Comparison of ENCODE assay signal across 20 cellular contexts in the genomic region with DNA sequence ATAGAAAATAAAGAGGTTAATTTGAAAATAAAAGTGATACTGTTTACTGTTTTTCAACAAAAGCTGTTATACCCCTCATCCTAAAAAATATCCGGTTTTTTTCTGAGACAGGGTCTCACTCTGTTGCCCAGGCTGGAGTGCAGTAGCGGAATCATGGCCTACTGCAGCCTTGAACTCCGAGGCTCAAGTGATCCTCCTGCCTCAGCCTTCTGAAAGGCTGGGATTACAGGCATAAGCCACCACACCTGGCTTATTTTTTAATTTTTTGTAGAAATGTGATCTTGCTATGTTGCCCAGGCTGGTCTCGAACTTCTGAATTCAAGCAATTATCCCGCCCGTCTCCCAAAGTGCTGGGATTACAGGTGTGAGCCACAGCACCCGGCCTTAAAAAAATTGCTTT. TPM values are rescaled to one million over a fixed set of nuclear protein-coding genes. Genes with fewer than 3 reads are reported as not detected.
DNase-seq lines count a peak whose midpoint lies in the region; ATAC-seq and TF ChIP-seq lines count a peak whose summit lies in the region.
"Had no signal": no experiment of that assay in that cellular context is flagged by ENCODE, and none has a peak within 500 bp of the region (broad histone marks: within the 10 kb centered on the region; RNA-seq: fewer than 3 reads in every experiment).

No MANE protein-coding gene starts in this region.

- POLR2A ChIA-PET in HEK293 (lab: Yijun Ruan, JAX), result no interaction called here

- no peaks in the 10 kb centered on the region for H3K27me3 ChIP-seq in right cardiac atrium (ENCODE audit: control insufficient read depth, insufficient read depth)
- H3K27me3 ChIP-seq in right atrium auricular region, result no peaks in the 10 kb centered on the region
- H3K27me3 ChIP-seq in adipocyte (replicated peaks; ENCODE audit: control insufficient read depth, insufficient read depth, low read length), result no peaks in the 10 kb centered on the region
- no peaks in the 10 kb centered on the region for H3K27me3 ChIP-seq in gastrocnemius medialis
- H3K27me3 ChIP-seq: BLaER1 had no signal

- H3K36me3 ChIP-seq in right atrium auricular region (peaks cover 21% of the 10 kb centered on the region), HEK293 (ENCODE audit: control insufficient read depth in 2 of 2, insufficient read depth in 1 of 2, low read length in 2 of 2) (peaks cover 0 to 41% of the 10 kb centered on the region in 2 experiments; a peak in 1 of 3 replicates), adipocyte (ENCODE audit: control insufficient read depth, insufficient read depth, low read length, severe bottlenecking) (peaks cover 20% of the 10 kb centered on the region), gastrocnemius medialis (peaks cover 0 to 4% of the 10 kb centered on the region in 2 donors)

- WGBS in right cardiac atrium, result 97% methylated on average over 7 of the region's 7 CpGs

- H3K27ac ChIP-seq in right cardiac atrium (ENCODE audit: low read length), result peak overlapping the region; percentile 19
- H3K27ac ChIP-seq in right atrium auricular region, result no peak overlapping the region
- H3K27ac ChIP-seq in HEK293 (ENCODE audit: extremely low read depth, low read depth, low read length), result no peak overlapping the region
- H3K27ac ChIP-seq in gastrocnemius medialis, result peak overlapping the region; percentile 69 to 81 (median 76)
- H3K27ac ChIP-seq: 22Rv1, BLaER1, C4-2B had no signal

- DNase-seq in right cardiac atrium (no peak), right atrium auricular region (ENCODE audit: low spot score) (no peak), adipocyte (ENCODE audit: low read depth) (no peak), gastrocnemius medialis (no peak), NCI-H1092 treated with DMSO at 0.1 percent for 48 hours (lab: John Stamatoyannopoulos, UW) (no peak), HuH-7.5 (ENCODE audit: low spot score) (no peak)
- DNase-seq: CD4-positive, CD25-positive, alpha-beta regulatory T cell; CD8-positive, alpha-beta T cell; DMS53; DMS79 treated with DMSO at 0.1 percent for 48 hours; GF-D8; H9; HFFc6 had no signal

- no peak for TF ChIP-seq CTCF in right atrium auricular region (IDR thresholded peaks at IDR 0.05)
- TF ChIP-seq CTCF in HEK293 (tag by site-specific recombination; IDR thresholded peaks at IDR 0.05), result no peak
- TF ChIP-seq CTCF in gastrocnemius medialis (IDR thresholded peaks at IDR 0.05 in 4 of 5, conservative IDR thresholded peaks at IDR 0.05 in 1 of 5), result no peak

- CTCF ChIA-PET in HEK293 (lab: Yijun Ruan, JAX), result interaction anchor here (1.0 kb wide), 1 partner anchor 238 kb away, joined by 3 read pairs; no protein-coding TSS in a partner anchor

- H3K9me3 ChIP-seq in right cardiac atrium (ENCODE audit: control insufficient read depth, low read length), result no peaks in the 10 kb centered on the region
- no peaks in the 10 kb centered on the region for H3K9me3 ChIP-seq in right atrium auricular region
- no peaks in the 10 kb centered on the region for H3K9me3 ChIP-seq in HEK293 (ENCODE audit: control insufficient read depth, insufficient read depth, low read depth, low read length)
- H3K9me3 ChIP-seq in adipocyte (ENCODE audit: control insufficient read depth, low read length), result no peaks in the 10 kb centered on the region
- no peaks in the 10 kb centered on the region for H3K9me3 ChIP-seq in gastrocnemius medialis
- H3K9me3 ChIP-seq: BLaER1 had no signal

- H3K4me1 ChIP-seq in right cardiac atrium (ENCODE audit: control insufficient read depth, insufficient read depth, low read length) (peaks cover 2% of the 10 kb centered on the region), right atrium auricular region (no peaks in the 10 kb centered on the region), HEK293 (ENCODE audit: control insufficient read depth, insufficient read depth, low read length) (no peaks in the 10 kb centered on the region), adipocyte (ENCODE audit: control insufficient read depth, insufficient read depth, low read length) (peaks cover 82% of the 10 kb centered on the region), gastrocnemius medialis (peaks cover 34 to 52% of the 10 kb centered on the region in 2 donors)
- H3K4me1 ChIP-seq: BLaER1 had no signal

- H3K4me3 ChIP-seq in right cardiac atrium (ENCODE audit: low read length), result no peak overlapping the region
- H3K4me3 ChIP-seq in right atrium auricular region, result no peak overlapping the region
- H3K4me3 ChIP-seq in HEK293 (ENCODE audit: low read depth, low read length), result no peak overlapping the region
- H3K4me3 ChIP-seq in adipocyte (ENCODE audit: low read length), result peak overlapping the region; percentile 39
- H3K4me3 ChIP-seq in gastrocnemius medialis, result no peak overlapping the region
- H3K4me3 ChIP-seq: BLaER1, GM23338 had no signal

- ATAC-seq in right cardiac atrium (no peak), gastrocnemius medialis (no peak), GM18909 (IDR thresholded peaks at IDR 0.05; ENCODE audit: poor library complexity, unreplicated experiment) (no peak)
- ATAC-seq: CD8-positive, alpha-beta T cell; GM23338; HCT116 had no signal

- intact Hi-C loops in right cardiac atrium (cut with DNase I) (loop anchor here in 3 of 4 donors (10.0 kb wide), 3 partner anchors 51 to 241 kb away; no protein-coding TSS in a partner anchor), gastrocnemius medialis (cut with DNase I; ENCODE audit: low total_unique reads) (loop anchor here (5.0 kb wide), 1 partner anchor 48 kb away; no protein-coding TSS in a partner anchor)

- TF ChIP-seq POLR2A in gastrocnemius medialis (IDR thresholded peaks at IDR 0.05), result no peak

- H3K9ac ChIP-seq in adipocyte (ENCODE audit: low read length), result peak overlapping the region; percentile 85
- H3K9ac ChIP-seq: BLaER1 had no signal

- in situ Hi-C loops in gastrocnemius medialis (cut with MboI; ENCODE audit: low sequenced_read_pairs in 4 of 4), result no loop called here

TF ChIP-seq in HEK293, 187 proteins besides CTCF, POLR2A, EP300 and RAD21:
- TF ChIP-seq ZNF24 (tag by site-specific recombination; IDR thresholded peaks at IDR 0.05), result no peak
- peak; percentile 62; the same call in 1 of the 2 replicates for TF ChIP-seq ZNF121 (tag by site-specific recombination; IDR thresholded peaks at IDR 0.05)

RNA-seq across cellular contexts. Expression of a gene that starts 35.7 kb away (rescaled TPM):
- total RNA-seq in right cardiac atrium (10 to 100 TPM; 17.0 to 84.9 (median 23.8) TPM), right atrium auricular region (10 to 100 TPM; 22.2 to 32.4 TPM), gastrocnemius medialis (10 to 100 TPM; 10.3 to 22.5 (median 14.9) TPM)
- 16.3 TPM for polyA plus RNA-seq in right cardiac atrium

RNA-seq across cellular contexts. Expression of a gene that starts 43.3 kb away (rescaled TPM):
- total RNA-seq in right cardiac atrium (1 to 10 TPM; 1.6 to 1.7 (median 1.6) TPM), right atrium auricular region (1 to 10 TPM in 1 of 2 donors, under 1 TPM in 1; 0.90 to 2.0 TPM), gastrocnemius medialis (under 1 TPM; 0.11 to 0.91 (median 0.29) TPM)
- 1.1 TPM for polyA plus RNA-seq in right cardiac atrium

RNA-seq across cellular contexts. Expression of a gene that starts 43.7 kb away (rescaled TPM):
- total RNA-seq in right cardiac atrium (10 to 100 TPM; 22.8 to 51.1 (median 32.0) TPM), right atrium auricular region (10 to 100 TPM; 27.7 to 40.9 TPM), gastrocnemius medialis (10 to 100 TPM in 2 of 4 donors, 1 to 10 TPM in 2; 8.2 to 20.9 (median 9.8) TPM)
- polyA plus RNA-seq in right cardiac atrium, result 51.5 TPM

Comparison
In these comparisons a context has a peak if more than half of its experiments do, and no peak if none do; other contexts are left out.
1. H3K27ac ChIP-seq: peak in right cardiac atrium (single experiment) and gastrocnemius medialis (4 of 4); none in right atrium auricular region (0 of 2) and HEK293 (single experiment).